Comparison of ENCODE assay signal across 24 cellular contexts in genomic region chr5:82345108-82345507, GRCh38.
"Had no signal": no experiment of that assay in that cellular context is flagged by ENCODE, and none has a peak within 500 bp of the region (broad histone marks: within the 10 kb centered on the region; RNA-seq: fewer than 3 reads in every experiment).

No MANE protein-coding gene starts in this region.

- H3K36me3 ChIP-seq: colonic mucosa, left lung, upper lobe of left lung, vagina had no signal

- H3K4me3 ChIP-seq: colonic mucosa, left lung, lung, skin epidermis, upper lobe of left lung, vagina had no signal

- FAIRE-seq: endometrium, frontal cortex had no signal

- H3K27ac ChIP-seq: colonic mucosa, epithelial cell of prostate, left lung, skin epidermis, upper lobe of left lung, vagina had no signal

- ATAC-seq: activated CD4-positive, alpha-beta T cell treated with anti-CD3 and anti-CD28 coated beads for 36 hours; activated CD8-positive, alpha-beta memory T cell treated with anti-CD3 and anti-CD28 coated beads, Interleukin-2, amount 10 ng/mL, durations not matched to agents 7 days and 5 days; activated CD8-positive, alpha-beta T cell treated with anti-CD3 and anti-CD28 coated beads, Interleukin-2, amount 10 ng/mL, durations not matched to agents 7 days and 5 days; left lung; sciatic nerve; stimulated activated naive CD8-positive, alpha-beta T cell treated with anti-CD3 and anti-CD28 coated beads, Interleukin-15, Interleukin-2, amounts not matched to agents 100 U/mL and 50 U/mL, for 24 hours had no signal

- DNase-seq: activated B cell treated with CpG ODN at 0.5 μM for 24 hours; activated CD4-positive, alpha-beta T cell treated with anti-CD3 and anti-CD28 coated beads for 36 hours; activated CD8-positive, alpha-beta memory T cell treated with anti-CD3 and anti-CD28 coated beads, Interleukin-2, amount 10 ng/mL, durations not matched to agents 7 days and 5 days; activated CD8-positive, alpha-beta T cell treated with anti-CD3 and anti-CD28 coated beads, Interleukin-2, amount 10 ng/mL, durations not matched to agents 7 days and 5 days; activated effector memory CD4-positive, alpha-beta T cell treated with Interleukin-2 at 50 U/mL for 16 hours; activated naive CD4-positive, alpha-beta T cell treated with Interleukin-2 at 50 U/mL for 16 hours; anterior cingulate cortex; cerebellar nuclear complex; colonic mucosa; effector CD8-positive, alpha-beta T cell; kidney glomerular epithelial cell; left lung; naive B cell; stimulated activated CD4-positive, alpha-beta T cell treated with anti-CD3 and anti-CD28 coated beads, Interleukin-12 subunit alpha, Interleukin-12 subunit beta, amount 100 ng/mL, for 4 hours; stimulated activated CD4-positive, alpha-beta T cell treated with anti-CD3 and anti-CD28 coated beads, Interleukin-4, amount 100 ng/mL, for 1 hour; stimulated activated naive CD8-positive, alpha-beta T cell treated with anti-CD3 and anti-CD28 coated beads, Interleukin-15, Interleukin-2, amounts not matched to agents 100 U/mL and 50 U/mL, for 24 hours; upper lobe of left lung had no signal

- H3K9me3 ChIP-seq: colonic mucosa, left lung, upper lobe of left lung, vagina had no signal

- H3K27me3 ChIP-seq: colonic mucosa, left lung, upper lobe of left lung, vagina had no signal

- H3K4me1 ChIP-seq: colonic mucosa, left lung had no signal
